ENCODE assay signal across 10 cellular contexts in genomic region chr1:121516279-121516967, GRCh38.
DNase-seq lines count a peak whose midpoint lies in the region; ATAC-seq and TF ChIP-seq lines count a peak whose summit lies in the region.
"Had no signal": no experiment of that assay in that cellular context is flagged by ENCODE, and none has a peak within 500 bp of the region (broad histone marks: within the 10 kb centered on the region; RNA-seq: fewer than 3 reads in every experiment).

No MANE protein-coding gene starts in this region.

- H3F3A ChIP-seq in SU-DHL-6 (ENCODE audit: insufficient read depth), result peaks cover 38% of the 10 kb centered on the region

- 43 to 79% methylated on average over 8 of the region's 8 CpGs for WGBS in sigmoid colon, 2 donors

- H3K4me3 ChIP-seq in SU-DHL-6 (ENCODE audit: insufficient read depth, low read length, poor library complexity, severe bottlenecking) (no peak overlapping the region), sigmoid colon (no peak overlapping the region)
- H3K4me3 ChIP-seq: A549, gastrocnemius medialis had no signal

- peak; percentile 36 for ATAC-seq in activated CD4-positive, alpha-beta T cell treated with anti-CD3 and anti-CD28 coated beads for 36 hours
- ATAC-seq in HG03066 (IDR thresholded peaks at IDR 0.05; ENCODE audit: low read depth, unreplicated experiment), result peak; percentile 77
- ATAC-seq in left lobe of liver, result no peak
- ATAC-seq: A549, gastrocnemius medialis had no signal

- peak; percentile 59 for DNase-seq in activated CD4-positive, alpha-beta T cell treated with anti-CD3 and anti-CD28 coated beads for 36 hours
- no peak for DNase-seq in activated CD4-positive, alpha-beta T cell treated with anti-CD3 and anti-CD28 coated beads for 1 hour
- DNase-seq in left lobe of liver (ENCODE audit: low spot score) (peak; percentile 55), sigmoid colon (no peak), LoVo (ENCODE audit: low spot score) (no peak), HuH-7 (ENCODE audit: low spot score) (no peak)

- no peaks in the 10 kb centered on the region for H3K9me2 ChIP-seq in SU-DHL-6 (replicated peaks; ENCODE audit: insufficient read depth, low read length)

- peaks cover 0 to 10% (median 8%) of the 10 kb centered on the region in 4 donors for H3K4me1 ChIP-seq in sigmoid colon
- H3K4me1 ChIP-seq: A549, gastrocnemius medialis had no signal

- no peaks in the 10 kb centered on the region for H3K79me2 ChIP-seq in SU-DHL-6 (ENCODE audit: insufficient read depth, low read length)

- H3K9ac ChIP-seq in SU-DHL-6 (ENCODE audit: low read length), result peak overlapping the region; percentile 91

- H3K4me3 Mint-ChIP-seq in activated CD4-positive, alpha-beta T cell treated with anti-CD3 and anti-CD28 coated beads for 36 hours, result peak overlapping the region; percentile 31

- POLR2A ChIA-PET in activated CD4-positive, alpha-beta T cell treated with anti-CD3 and anti-CD28 coated beads for 36 hours (lab: Charles Lee), result interaction anchor here (0.6 to 0.7 kb wide), 3 partner anchors 42 to 566 kb away, joined by 3 to 7 read pairs (median 4); no protein-coding TSS in a partner anchor

- peak overlapping the region; percentile 93 for H3K4me2 ChIP-seq in SU-DHL-6 (ENCODE audit: low read depth, low read length, poor library complexity, severe bottlenecking)
- H3K4me2 ChIP-seq: A549 had no signal

- peaks cover 4% of the 10 kb centered on the region for H3K36me3 Mint-ChIP-seq in activated CD4-positive, alpha-beta T cell treated with anti-CD3 and anti-CD28 coated beads for 36 hours (ENCODE audit: low read depth)

- H3K27me3 ChIP-seq in SU-DHL-6 (ENCODE audit: low read length) (no peaks in the 10 kb centered on the region), sigmoid colon (peaks cover 4 to 26% (median 11%) of the 10 kb centered on the region in 3 donors)

- H3K27ac ChIP-seq in SU-DHL-6 (ENCODE audit: low read depth, low read length) (peak overlapping the region; percentile 98), sigmoid colon (no peak overlapping the region)
- H3K27ac ChIP-seq: A549, gastrocnemius medialis had no signal

- H3K9me3 Mint-ChIP-seq in activated CD4-positive, alpha-beta T cell treated with anti-CD3 and anti-CD28 coated beads for 36 hours (ENCODE audit: low read depth), result peaks cover 7% of the 10 kb centered on the region

- peaks cover 59% of the 10 kb centered on the region for H3K4me1 Mint-ChIP-seq in activated CD4-positive, alpha-beta T cell treated with anti-CD3 and anti-CD28 coated beads for 36 hours

- TF ChIP-seq POLR2A in sigmoid colon (IDR thresholded peaks at IDR 0.05), result no peak

- no peaks in the 10 kb centered on the region for H4K20me1 ChIP-seq in SU-DHL-6 (ENCODE audit: low read depth, low read length)

- H3K9me3 ChIP-seq in SU-DHL-6 (ENCODE audit: insufficient read depth, low read length), result no peaks in the 10 kb centered on the region
- peaks cover 0 to 2% (median under 1%) of the 10 kb centered on the region in 4 donors for H3K9me3 ChIP-seq in sigmoid colon
- H3K9me3 ChIP-seq: A549, gastrocnemius medialis had no signal

- intact Hi-C loops in activated CD4-positive, alpha-beta T cell treated with anti-CD3 and anti-CD28 coated beads for 36 hours (cut with DNase I, micrococcal nuclease), result loop anchor here (1.0 to 2.0 kb wide), 2 partner anchors 57 to 58 kb away; no protein-coding TSS in a partner anchor
- intact Hi-C loops in sigmoid colon (cut with DNase I), result no loop called here

- peak overlapping the region; percentile 65 for H2AFZ ChIP-seq in SU-DHL-6 (ENCODE audit: low read depth, low read length, severe bottlenecking)

- H3K27ac Mint-ChIP-seq in activated CD4-positive, alpha-beta T cell treated with anti-CD3 and anti-CD28 coated beads for 36 hours, result peak overlapping the region; percentile 74

- no peak for TF ChIP-seq EP300 in sigmoid colon (IDR thresholded peaks at IDR 0.05)

- CTCF ChIA-PET in activated CD4-positive, alpha-beta T cell treated with anti-CD3 and anti-CD28 coated beads for 36 hours (lab: Charles Lee), result no interaction called here

- TF ChIP-seq CTCF in SU-DHL-6 (IDR thresholded peaks at IDR 0.05; ENCODE audit: insufficient read depth, low read length, poor library complexity, severe bottlenecking) (no peak), sigmoid colon (IDR thresholded peaks at IDR 0.05) (no peak)

- H3K36me3 ChIP-seq in SU-DHL-6 (ENCODE audit: low read length), result no peaks in the 10 kb centered on the region
- no peaks in the 10 kb centered on the region for H3K36me3 ChIP-seq in sigmoid colon
- H3K36me3 ChIP-seq: gastrocnemius medialis had no signal

- peaks cover 2% of the 10 kb centered on the region for H3K27me3 Mint-ChIP-seq in activated CD4-positive, alpha-beta T cell treated with anti-CD3 and anti-CD28 coated beads for 36 hours

Comparison
In these comparisons a context has a peak if more than half of its experiments do, and no peak if none do; other contexts are left out.
1. DNase-seq: peak in activated CD4-positive, alpha-beta T cell treated with anti-CD3 and anti-CD28 coated beads for 36 hours (single experiment) and left lobe of liver (single experiment); none in activated CD4-positive, alpha-beta T cell treated with anti-CD3 and anti-CD28 coated beads for 1 hour (single experiment), sigmoid colon (single experiment), LoVo (single experiment) and HuH-7 (single experiment).